13 cellular contexts compared by ENCODE assay signal in the genomic region with DNA sequence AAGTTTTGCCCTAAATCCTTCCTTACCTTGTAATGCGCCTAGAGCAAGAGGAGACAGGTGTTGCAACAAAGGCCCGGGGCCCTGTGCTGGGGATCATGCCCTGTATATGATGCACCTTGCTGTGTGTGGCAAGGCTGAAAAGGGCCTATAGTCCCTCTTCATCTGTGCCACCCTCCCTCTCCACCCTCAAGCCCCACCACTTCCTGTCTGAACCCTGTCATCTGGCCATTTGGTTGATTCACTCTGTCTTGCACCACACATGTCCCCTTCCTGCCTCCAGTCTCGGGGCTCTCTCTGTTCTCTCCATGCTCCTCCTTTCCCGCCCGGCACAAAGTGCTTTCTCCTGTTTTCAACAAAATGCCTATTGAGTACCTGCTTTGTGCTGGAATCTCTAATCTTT. TPM values are rescaled to one million over a fixed set of nuclear protein-coding genes. Genes with fewer than 3 reads are reported as not detected.
DNase-seq lines count a peak whose midpoint lies in the region; ATAC-seq and TF ChIP-seq lines count a peak whose summit lies in the region.
"Had no signal": no experiment of that assay in that cellular context is flagged by ENCODE, and none has a peak within 500 bp of the region (broad histone marks: within the 10 kb centered on the region; RNA-seq: fewer than 3 reads in every experiment).

No MANE protein-coding gene starts in this region.

- no peaks in the 10 kb centered on the region for H4K20me1 ChIP-seq in Karpas-422 (ENCODE audit: insufficient read depth, low read depth, low read length)

- H3K4me1 ChIP-seq in Karpas-422 (ENCODE audit: low read length) (no peaks in the 10 kb centered on the region), left ventricle myocardium inferior (peaks cover 8% of the 10 kb centered on the region)
- H3K4me1 ChIP-seq: lower lobe of right lung, prostate gland had no signal

- TF ChIP-seq CTCF in left ventricle myocardium inferior (IDR thresholded peaks at IDR 0.05; ENCODE audit: borderline replicate concordance) = no peak

- no peaks in the 10 kb centered on the region for H3K9me2 ChIP-seq in Karpas-422 (replicated peaks; ENCODE audit: insufficient read depth, low read length)

- H3K9me3 Mint-ChIP-seq in activated naive CD8-positive, alpha-beta T cell (ENCODE audit: low read depth) = no peaks in the 10 kb centered on the region

- intact Hi-C loops in left ventricle myocardium inferior (cut with micrococcal nuclease) = no loop called here

- H3K4me3 ChIP-seq in Karpas-422 (ENCODE audit: low read length) = no peak overlapping the region
- H3K4me3 ChIP-seq in left ventricle myocardium inferior = no peak overlapping the region
- H3K4me3 ChIP-seq: coronary artery, lower lobe of right lung, prostate gland had no signal

- H3K9me3 ChIP-seq in Karpas-422 (ENCODE audit: low read length) (no peaks in the 10 kb centered on the region), left ventricle myocardium inferior (replicated peaks) (no peaks in the 10 kb centered on the region)
- H3K9me3 ChIP-seq: lower lobe of right lung, prostate gland had no signal

- H3K36me3 ChIP-seq in Karpas-422 (ENCODE audit: insufficient read depth, low read length) (no peaks in the 10 kb centered on the region), left ventricle myocardium inferior (no peaks in the 10 kb centered on the region)
- H3K36me3 ChIP-seq: lower lobe of right lung, prostate gland had no signal

- no peaks in the 10 kb centered on the region for H3K27me3 Mint-ChIP-seq in activated naive CD8-positive, alpha-beta T cell

- no peak overlapping the region for H3K27ac ChIP-seq in Karpas-422 (ENCODE audit: low read length)
- H3K27ac ChIP-seq in left ventricle myocardium inferior (replicated peaks) = no peak overlapping the region
- H3K27ac ChIP-seq: coronary artery, lower lobe of right lung, prostate gland had no signal

- no peak overlapping the region for H3K27ac Mint-ChIP-seq in activated naive CD8-positive, alpha-beta T cell

- H3K79me2 ChIP-seq in Karpas-422 (ENCODE audit: low read length) = no peaks in the 10 kb centered on the region

- DNase-seq in stimulated activated CD4-positive, alpha-beta T cell treated with anti-CD3 and anti-CD28 coated beads, Interleukin-1b, Interleukin-23, amount 100 ng/mL, for 48 hours = peak; percentile 14
- DNase-seq in stimulated activated CD4-positive, alpha-beta T cell treated with anti-CD3 and anti-CD28 coated beads, Interleukin-2, amount 100 ng/mL, for 24 hours = no peak
- DNase-seq in NOMO-1 treated with dmso at 0.1 percent for 144 hours (lab: John Stamatoyannopoulos, UW; ENCODE audit: unreplicated experiment) (peak; percentile 9), NCI-H1417 (lab: John Stamatoyannopoulos, UW) (no peak), Karpas-422 (no peak), left ventricle myocardium inferior (no peak)
- DNase-seq: lower lobe of right lung, NCI-H2081 treated with DMSO at 0.1 percent for 48 hours, NCI-H526 had no signal

- H3K9ac ChIP-seq in Karpas-422 (ENCODE audit: low read length) = no peak overlapping the region

- H3K36me3 Mint-ChIP-seq in activated naive CD8-positive, alpha-beta T cell = no peaks in the 10 kb centered on the region

- H3K27me3 ChIP-seq in Karpas-422 (ENCODE audit: low read length) (no peaks in the 10 kb centered on the region), left ventricle myocardium inferior (ENCODE audit: low read depth) (no peaks in the 10 kb centered on the region)

- H2AFZ ChIP-seq in Karpas-422 (ENCODE audit: low read length) = no peak overlapping the region

- no peak overlapping the region for H3K4me2 ChIP-seq in Karpas-422 (ENCODE audit: low read depth, low read length, poor library complexity, severe bottlenecking)

- H3K4me3 Mint-ChIP-seq in activated naive CD8-positive, alpha-beta T cell = peak overlapping the region; percentile 2

- peaks cover 20% of the 10 kb centered on the region for H3K4me1 Mint-ChIP-seq in activated naive CD8-positive, alpha-beta T cell (ENCODE audit: low read depth)

- ATAC-seq in GM18909 (IDR thresholded peaks at IDR 0.05; ENCODE audit: poor library complexity, unreplicated experiment) = no peak

RNA-seq across cellular contexts. Expression of gene MALSU1, which starts 11.5 kb away (rescaled TPM):
- total RNA-seq in Karpas-422 (2014; rRNA removed; shearing (Covaris generic); ENCODE audit: low replicate concordance) = 92.2 and 169 TPM in 2 replicates
- 85.9 TPM for total RNA-seq in left ventricle myocardium inferior

RNA-seq across cellular contexts. Expression of gene GPNMB, which starts 41.0 kb away (rescaled TPM):
- total RNA-seq in Karpas-422 (2014; rRNA removed; shearing (Covaris generic); ENCODE audit: low replicate concordance) = 6.3 and 11.8 TPM in 2 replicates
- 288 TPM for total RNA-seq in left ventricle myocardium inferior

Comparison
In these comparisons a context has a peak if more than half of its experiments do, and no peak if none do; other contexts are left out.
1. DNase-seq: peak in stimulated activated CD4-positive, alpha-beta T cell treated with anti-CD3 and anti-CD28 coated beads, Interleukin-1b, Interleukin-23, amount 100 ng/mL, for 48 hours (single experiment) and NOMO-1 treated with dmso at 0.1 percent for 144 hours (single experiment); none in stimulated activated CD4-positive, alpha-beta T cell treated with anti-CD3 and anti-CD28 coated beads, Interleukin-2, amount 100 ng/mL, for 24 hours (0 of 2), NCI-H1417 (0 of 3), Karpas-422 (single experiment) and left ventricle myocardium inferior (single experiment).
2. RNA of gene GPNMB, which starts 41.0 kb away (total RNA-seq): 288 TPM in left ventricle myocardium inferior (single experiment); 6.3 to 11.8 TPM in Karpas-422; every median in the first group is over 10 times any median in the second.